In the genomic region with DNA sequence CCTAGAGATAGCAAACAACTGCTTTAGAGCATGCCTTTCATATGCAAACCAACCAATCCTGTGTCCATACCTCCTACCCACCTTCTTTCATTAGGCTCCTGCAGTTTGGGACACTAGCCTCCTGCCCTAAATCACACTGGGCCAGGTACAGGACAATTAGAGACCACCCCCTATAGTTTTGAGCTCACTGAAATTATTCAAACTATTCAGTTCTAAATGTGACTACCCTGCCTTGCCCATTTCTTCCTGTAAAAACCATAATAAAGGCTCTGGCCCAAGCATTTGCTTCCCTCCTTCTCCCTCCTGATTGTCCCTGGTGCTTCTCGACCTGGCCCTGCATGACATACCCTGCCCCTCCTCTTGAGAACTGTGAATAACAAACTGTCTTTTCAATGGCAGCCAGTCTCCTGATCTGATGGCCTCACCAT, we compare ENCODE assay signal across 22 cellular contexts.
"Had no signal": no experiment of that assay in that cellular context is flagged by ENCODE, and none has a peak within 500 bp of the region (broad histone marks: within the 10 kb centered on the region; RNA-seq: fewer than 3 reads in every experiment).

No MANE protein-coding gene starts in this region.

- H3K4me1 ChIP-seq: adrenal gland, ascending aorta, lower lobe of right lung, upper lobe of left lung had no signal

- H3K4me3 ChIP-seq: adrenal gland, ascending aorta, lower lobe of right lung, ovary, psoas muscle, thoracic aorta, upper lobe of left lung had no signal

- ATAC-seq: activated T-helper 17 cell treated with anti-CD3 and anti-CD28 coated beads, Interleukin-2, amount 50 U/mL, for 72 hours; left lobe of liver; lower lobe of right lung; naive thymus-derived CD8-positive, alpha-beta T cell; psoas muscle; right cardiac atrium had no signal

- H3K36me3 ChIP-seq: adrenal gland, ascending aorta, brain microvascular endothelial cell, lower lobe of right lung, neutrophil, ovary, thoracic aorta, upper lobe of left lung, WERI-Rb-1 had no signal

- DNase-seq: activated CD4-positive, alpha-beta T cell treated with anti-CD3 and anti-CD28 coated beads for 1 hour; activated CD8-positive, alpha-beta memory T cell treated with anti-CD3 and anti-CD28 coated beads, Interleukin-2, amount 50 U/mL, for 4 hours; activated T-cell treated with anti-CD3 and anti-CD28 coated beads, Interleukin-2, amount 50 U/mL, for 24 hours; adrenal gland; brain microvascular endothelial cell; effector CD4-positive, alpha-beta T cell; erythroblast; foreskin fibroblast; lower lobe of right lung; naive thymus-derived CD8-positive, alpha-beta T cell; ovary; psoas muscle; right cardiac atrium; stimulated activated CD4-positive, alpha-beta T cell treated with anti-CD3 and anti-CD28 coated beads, Interleukin-4, amount 100 ng/mL, for 24 hours; stimulated activated naive CD4-positive, alpha-beta T cell treated with Interleukin-2 at 50 U/mL for 16 hours; upper lobe of left lung; WERI-Rb-1 had no signal

- H3K9me3 ChIP-seq: adrenal gland, ascending aorta, lower lobe of right lung, neutrophil, ovary, psoas muscle, thoracic aorta, upper lobe of left lung had no signal

- H3K27ac ChIP-seq: adrenal gland, ascending aorta, brain microvascular endothelial cell, lower lobe of right lung, neutrophil, ovary, psoas muscle, thoracic aorta, upper lobe of left lung, WERI-Rb-1 had no signal

- H3K27me3 ChIP-seq: adrenal gland, ascending aorta, brain microvascular endothelial cell, neutrophil, ovary, upper lobe of left lung had no signal
